Comparison of ENCODE assay signal across 1 cellular context in the genomic region with DNA sequence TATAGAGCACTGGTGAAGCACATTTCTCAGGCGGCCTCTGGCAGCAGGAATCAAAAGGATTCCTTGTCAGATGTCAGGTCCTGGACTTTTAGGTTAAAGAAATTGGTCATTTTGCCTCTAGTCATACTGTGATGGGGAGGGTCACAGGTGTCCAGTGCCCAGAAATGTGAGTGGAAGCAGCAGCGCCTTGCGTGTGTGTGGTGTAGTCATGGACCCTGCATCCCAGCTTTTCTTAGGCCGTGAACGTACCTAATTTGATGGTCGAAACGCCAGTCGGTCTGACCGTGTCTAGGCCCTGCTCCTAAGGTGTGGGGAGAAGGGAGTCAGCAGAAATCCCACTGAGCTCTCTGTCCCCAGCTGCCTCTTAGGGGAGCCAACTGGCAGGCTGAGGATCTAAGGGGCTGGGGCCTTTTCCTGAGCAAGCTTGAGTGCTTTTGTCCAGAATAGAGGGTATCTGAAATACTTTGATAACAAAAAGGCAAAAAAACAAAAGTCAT.
TF ChIP-seq lines count a peak whose summit lies in the region.

No MANE protein-coding gene starts in this region.

TF ChIP-seq in IMR-90, 13 proteins besides CTCF, POLR2A, EP300 and RAD21:
- TF ChIP-seq MXI1 (IDR thresholded peaks at IDR 0.05; ENCODE audit: borderline replicate concordance, low read depth, low read length) (no peak), MAZ (IDR thresholded peaks at IDR 0.05; ENCODE audit: borderline replicate concordance, low read depth, low read length) (no peak), CEBPB (IDR thresholded peaks at IDR 0.05; ENCODE audit: low read depth, low read length) (no peak), MAFK (IDR thresholded peaks at IDR 0.05; ENCODE audit: low read depth, low read length) (no peak), RFX5 (IDR thresholded peaks at IDR 0.05; ENCODE audit: low read depth, low read length) (no peak), RCOR1 (IDR thresholded peaks at IDR 0.05; ENCODE audit: insufficient replicate concordance, low read length) (no peak), BHLHE40 (IDR thresholded peaks at IDR 0.05; ENCODE audit: low read depth, low read length) (no peak)
